ENCODE assay signal across 29 cellular contexts in the genomic region with DNA sequence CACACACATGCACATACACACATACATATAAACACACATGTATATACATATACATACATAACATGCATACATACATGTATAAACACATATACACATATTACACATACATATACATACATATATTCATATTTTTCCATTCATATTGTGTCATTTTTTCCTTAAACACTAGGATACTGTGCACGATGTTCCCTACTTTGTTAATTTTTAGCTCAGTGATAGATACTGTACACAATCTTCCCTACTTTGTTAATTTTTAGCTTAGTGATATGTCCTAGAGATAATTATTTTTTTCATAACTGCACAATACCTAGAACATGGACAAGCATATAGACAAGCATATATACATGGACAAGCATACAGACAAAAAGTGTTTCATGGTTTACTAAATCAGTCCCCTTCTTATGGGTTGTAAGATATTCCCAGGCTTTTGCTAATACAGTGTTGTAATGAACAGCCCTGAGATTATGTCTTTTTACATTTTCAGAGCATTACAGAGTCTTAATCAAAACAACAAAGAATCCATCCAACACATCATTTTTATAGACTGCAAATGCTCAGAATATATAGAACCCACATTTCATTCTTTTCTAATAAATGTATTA.
"Had no signal": no experiment of that assay in that cellular context is flagged by ENCODE, and none has a peak within 500 bp of the region (broad histone marks: within the 10 kb centered on the region; RNA-seq: fewer than 3 reads in every experiment).

No MANE protein-coding gene starts in this region.

- H3K79me2 ChIP-seq: parathyroid adenoma had no signal

- H3K4me1 Mint-ChIP-seq: naive thymus-derived CD8-positive, alpha-beta T cell; nephron progenitor cell; neural crest cell; stimulated activated effector memory CD8-positive, alpha-beta T cell treated with anti-CD3 and anti-CD28 coated beads, Interleukin-12 subunit alpha, Interleukin-12 subunit beta, amount 100 ng/mL, for 72 hours; stimulated activated naive B cell treated with anti-CD40 and anti-IgM and Interleukin-4, amounts not matched to agents 10 μg/mL and 1 μg/mL and 100 μg/mL, for 72 hours had no signal

- H2AFZ ChIP-seq: parathyroid adenoma had no signal

- H3K4me3 Mint-ChIP-seq: naive thymus-derived CD8-positive, alpha-beta T cell; natural killer cell treated with Interleukin-12 subunit alpha and Interleukin-12 subunit beta and Interleukin-15 and Interleukin-18, amount 100 ng/mL, for 72 hours; nephron progenitor cell; neural crest cell; stimulated activated effector memory CD8-positive, alpha-beta T cell treated with anti-CD3 and anti-CD28 coated beads, Interleukin-12 subunit alpha, Interleukin-12 subunit beta, amount 100 ng/mL, for 72 hours; stimulated activated naive B cell treated with anti-CD40 and anti-IgM and Interleukin-4, amounts not matched to agents 10 μg/mL and 1 μg/mL and 100 μg/mL, for 72 hours; stimulated activated naive CD8-positive, alpha-beta T cell treated with anti-CD3 and anti-CD28 coated beads, Interleukin-15, Interleukin-2, amounts not matched to agents 100 ng/mL and 50 ng/mL, for 24 hours had no signal

- H3K27ac ChIP-seq: neutrophil, parathyroid adenoma, psoas muscle, skin epidermis, stomach, thoracic aorta, thyroid gland, tibial nerve, upper lobe of left lung, vagina had no signal

- H3K27me3 Mint-ChIP-seq: natural killer cell treated with Interleukin-12 subunit alpha and Interleukin-12 subunit beta and Interleukin-15 and Interleukin-18, amount 100 ng/mL, for 72 hours; progenitor cell of endocrine pancreas; stimulated activated naive B cell treated with anti-CD40 and anti-IgM and Interleukin-4, amounts not matched to agents 10 μg/mL and 1 μg/mL and 100 μg/mL, for 72 hours; stimulated activated naive CD8-positive, alpha-beta T cell treated with anti-CD3 and anti-CD28 coated beads, Interleukin-15, Interleukin-2, amounts not matched to agents 100 ng/mL and 50 ng/mL, for 24 hours had no signal

- H3K4me3 ChIP-seq: psoas muscle, skin epidermis, stomach, thoracic aorta, thyroid gland, tibial nerve, upper lobe of left lung, vagina had no signal

- H3K4me1 ChIP-seq: parathyroid adenoma, psoas muscle, stomach, thyroid gland, tibial nerve, upper lobe of left lung, vagina had no signal

- H3K36me3 ChIP-seq: neutrophil, stomach, thoracic aorta, thyroid gland, tibial nerve, upper lobe of left lung, vagina had no signal

- H3K27ac Mint-ChIP-seq: naive thymus-derived CD8-positive, alpha-beta T cell; natural killer cell treated with Interleukin-12 subunit alpha and Interleukin-12 subunit beta and Interleukin-15 and Interleukin-18, amount 100 ng/mL, for 72 hours; nephron progenitor cell; progenitor cell of endocrine pancreas; stimulated activated effector memory CD8-positive, alpha-beta T cell treated with anti-CD3 and anti-CD28 coated beads, Interleukin-12 subunit alpha, Interleukin-12 subunit beta, amount 100 ng/mL, for 72 hours; stimulated activated naive B cell treated with anti-CD40 and anti-IgM and Interleukin-4, amounts not matched to agents 10 μg/mL and 1 μg/mL and 100 μg/mL, for 72 hours; stimulated activated naive CD8-positive, alpha-beta T cell treated with anti-CD3 and anti-CD28 coated beads, Interleukin-15, Interleukin-2, amounts not matched to agents 100 ng/mL and 50 ng/mL, for 24 hours had no signal

- ATAC-seq: naive thymus-derived CD8-positive, alpha-beta T cell; natural killer cell treated with Interleukin-12 subunit alpha and Interleukin-12 subunit beta and Interleukin-15 and Interleukin-18, amount 100 ng/mL, for 72 hours; psoas muscle; right cardiac atrium; sciatic nerve; stimulated activated effector memory CD8-positive, alpha-beta T cell treated with anti-CD3 and anti-CD28 coated beads, Interleukin-12 subunit alpha, Interleukin-12 subunit beta, amount 100 ng/mL, for 72 hours; stimulated activated naive B cell treated with anti-CD40 and anti-IgM and Interleukin-4, amounts not matched to agents 10 μg/mL and 1 μg/mL and 100 μg/mL, for 72 hours had no signal

- H3K9ac ChIP-seq: parathyroid adenoma had no signal

- DNase-seq: naive thymus-derived CD8-positive, alpha-beta T cell; nephron progenitor cell; nucleus accumbens; posterior cingulate gyrus; psoas muscle; right cardiac atrium; stimulated activated CD4-positive, alpha-beta T cell treated with anti-CD3 and anti-CD28 coated beads, Interleukin-15, amount 100 ng/mL, for 24 hours; stimulated activated CD4-positive, alpha-beta T cell treated with anti-CD3 and anti-CD28 coated beads, Interleukin-2, amount 100 ng/mL, for 24 hours; stimulated activated CD4-positive, alpha-beta T cell treated with anti-CD3 and anti-CD28 coated beads, Interleukin-2, amount 100 ng/mL, for 48 hours; stimulated activated CD4-positive, alpha-beta T cell treated with anti-CD3 and anti-CD28 coated beads, Interleukin-4, amount 100 ng/mL, for 24 hours; stimulated activated naive B cell treated with anti-CD40 and anti-IgM and Interleukin-4, amounts not matched to agents 10 μg/mL and 1 μg/mL and 100 μg/mL, for 72 hours; stimulated activated naive CD4-positive, alpha-beta T cell treated with Interleukin-2 at 50 U/mL for 16 hours; stomach; thyroid gland; trophoblast cell; upper lobe of left lung had no signal

- H3K9me3 Mint-ChIP-seq: nephron progenitor cell; neural crest cell; stimulated activated effector memory CD8-positive, alpha-beta T cell treated with anti-CD3 and anti-CD28 coated beads, Interleukin-12 subunit alpha, Interleukin-12 subunit beta, amount 100 ng/mL, for 72 hours; stimulated activated naive B cell treated with anti-CD40 and anti-IgM and Interleukin-4, amounts not matched to agents 10 μg/mL and 1 μg/mL and 100 μg/mL, for 72 hours had no signal

- H3K27me3 ChIP-seq: neutrophil, stomach, thyroid gland, tibial nerve, upper lobe of left lung, vagina had no signal

- H3K36me3 Mint-ChIP-seq: naive thymus-derived CD8-positive, alpha-beta T cell; natural killer cell treated with Interleukin-12 subunit alpha and Interleukin-12 subunit beta and Interleukin-15 and Interleukin-18, amount 100 ng/mL, for 72 hours; stimulated activated effector memory CD8-positive, alpha-beta T cell treated with anti-CD3 and anti-CD28 coated beads, Interleukin-12 subunit alpha, Interleukin-12 subunit beta, amount 100 ng/mL, for 72 hours; stimulated activated naive B cell treated with anti-CD40 and anti-IgM and Interleukin-4, amounts not matched to agents 10 μg/mL and 1 μg/mL and 100 μg/mL, for 72 hours had no signal

- H3K9me3 ChIP-seq: neutrophil, psoas muscle, stomach, thoracic aorta, thyroid gland, tibial nerve, upper lobe of left lung, vagina had no signal

- FAIRE-seq: urothelium cell line had no signal
